ENCODE assay signal across 19 cellular contexts in genomic region chrX:138856881-138857280, GRCh38.
"Had no signal": no experiment of that assay in that cellular context is flagged by ENCODE, and none has a peak within 500 bp of the region (broad histone marks: within the 10 kb centered on the region; RNA-seq: fewer than 3 reads in every experiment).

No MANE protein-coding gene starts in this region.

- H3K4me3 ChIP-seq: colonic mucosa, esophagus muscularis mucosa, lower lobe of right lung had no signal

- H3K9me3 ChIP-seq: colonic mucosa, esophagus muscularis mucosa, lower lobe of right lung had no signal

- DNase-seq: activated B cell treated with CpG ODN at 0.5 μM for 24 hours; activated CD4-positive, alpha-beta memory T cell treated with anti-CD3 and anti-CD28 coated beads, Interleukin-2, amount 10 ng/mL, durations not matched to agents 7 days and 5 days; activated CD4-positive, alpha-beta T cell treated with anti-CD3 and anti-CD28 coated beads for 4 hours; activated CD8-positive, alpha-beta memory T cell treated with anti-CD3 and anti-CD28 coated beads, Interleukin-2, amount 10 ng/mL, durations not matched to agents 7 days and 5 days; activated naive CD8-positive, alpha-beta T cell treated with anti-CD3 and anti-CD28 coated beads for 36 hours; amniotic stem cell; central memory CD4-positive, alpha-beta T cell; colonic mucosa; hippocampal formation; left colon; lower lobe of right lung; occipital lobe; posterior cingulate gyrus; retina; stimulated activated CD4-positive, alpha-beta T cell treated with anti-CD3 and anti-CD28 coated beads, Interleukin-2, amount 100 ng/mL, for 48 hours; stimulated activated naive CD8-positive, alpha-beta T cell treated with anti-CD3 and anti-CD28 coated beads, Interleukin-15, amount 100 ng/mL, for 72 hours; T-cell had no signal

- ATAC-seq: activated CD8-positive, alpha-beta memory T cell treated with anti-CD3 and anti-CD28 coated beads, Interleukin-2, amount 10 ng/mL, durations not matched to agents 7 days and 5 days; left colon; lower lobe of right lung; natural killer cell treated with Interleukin-12 subunit alpha and Interleukin-12 subunit beta and Interleukin-15 and Interleukin-18, amount 100 ng/mL, for 72 hours; stimulated activated naive CD8-positive, alpha-beta T cell treated with anti-CD3 and anti-CD28 coated beads, Interleukin-15, amount 100 ng/mL, for 72 hours; T-cell had no signal

- H3K4me1 ChIP-seq: colonic mucosa, lower lobe of right lung had no signal

- H3K27ac ChIP-seq: colonic mucosa, esophagus muscularis mucosa, lower lobe of right lung had no signal

- H3K36me3 ChIP-seq: colonic mucosa, esophagus muscularis mucosa, lower lobe of right lung had no signal

- H3K27me3 ChIP-seq: colonic mucosa, esophagus muscularis mucosa had no signal
